In genomic region chr3:54262541-54262940, GRCh38 we compare ENCODE assay signal across 18 cellular contexts.
DNase-seq lines count a peak whose midpoint lies in the region; ATAC-seq and TF ChIP-seq lines count a peak whose summit lies in the region.
"Had no signal": no experiment of that assay in that cellular context is flagged by ENCODE, and none has a peak within 500 bp of the region (broad histone marks: within the 10 kb centered on the region; RNA-seq: fewer than 3 reads in every experiment).

No MANE protein-coding gene starts in this region.

- H3K9me3 ChIP-seq in Loucy (ENCODE audit: insufficient read depth, low read depth, low read length) (no peaks in the 10 kb centered on the region), sigmoid colon (no peaks in the 10 kb centered on the region)
- H3K9me3 ChIP-seq: Peyer's patch had no signal

- TF ChIP-seq POLR2A in sigmoid colon (IDR thresholded peaks at IDR 0.05), result no peak

- no peaks in the 10 kb centered on the region for H3K9me2 ChIP-seq in Loucy (replicated peaks; ENCODE audit: low read depth, low read length)

- peak overlapping the region; percentile 44 for H3K4me3 ChIP-seq in Loucy (ENCODE audit: low read length, poor library complexity, severe bottlenecking)
- no peak overlapping the region for H3K4me3 ChIP-seq in sigmoid colon
- H3K4me3 ChIP-seq: GM12878, Peyer's patch had no signal

- no peak overlapping the region for H2AFZ ChIP-seq in Loucy (ENCODE audit: low read length)

- ATAC-seq in GM21717 (IDR thresholded peaks at IDR 0.05; ENCODE audit: unreplicated experiment), result no peak
- ATAC-seq: GM12878 had no signal

- H3K36me3 ChIP-seq in Loucy (ENCODE audit: insufficient read depth, low read length) (no peaks in the 10 kb centered on the region), sigmoid colon (no peaks in the 10 kb centered on the region)
- H3K36me3 ChIP-seq: Peyer's patch had no signal

- peaks cover 5% of the 10 kb centered on the region; the same call in 1 of the 2 replicates for H3F3A ChIP-seq in Loucy (ENCODE audit: low read depth)

- TF ChIP-seq CTCF in Loucy (conservative IDR thresholded peaks at IDR 0.05; ENCODE audit: low read length) (no peak), sigmoid colon (IDR thresholded peaks at IDR 0.05) (no peak)

- H3K4me1 ChIP-seq in Loucy (ENCODE audit: insufficient read depth, low read length, poor library complexity, severe bottlenecking) (peaks cover 39% of the 10 kb centered on the region), sigmoid colon (no peaks in the 10 kb centered on the region)
- H3K4me1 ChIP-seq: Peyer's patch had no signal

- H3K79me2 ChIP-seq in Loucy (ENCODE audit: insufficient read depth, low read length), result no peaks in the 10 kb centered on the region

- no peak overlapping the region for H3K9ac ChIP-seq in Loucy (ENCODE audit: low read depth, low read length, poor library complexity, severe bottlenecking)

- no peak for TF ChIP-seq EP300 in sigmoid colon (IDR thresholded peaks at IDR 0.05)

- no peak overlapping the region for H3K27ac ChIP-seq in sigmoid colon
- H3K27ac ChIP-seq: Peyer's patch had no signal

- intact Hi-C loops in sigmoid colon (cut with DNase I), result no loop called here

- WGBS in sigmoid colon, 2 donors, result 53 to 86% methylated on average over 6 of the region's 6 CpGs

- no peaks in the 10 kb centered on the region for H4K20me1 ChIP-seq in Loucy (ENCODE audit: insufficient read depth, low read length, poor library complexity, severe bottlenecking)

- DNase-seq in SKM-1 treated with dmso at 0.1 percent for 144 hours (lab: John Stamatoyannopoulos, UW; ENCODE audit: unreplicated experiment), result peak; percentile 41
- DNase-seq in SKM-1 (lab: John Stamatoyannopoulos, UW; ENCODE audit: unreplicated experiment), result no peak
- peak; percentile 73 for DNase-seq in NOMO-1 treated with dmso at 0.1 percent for 144 hours (lab: John Stamatoyannopoulos, UW; ENCODE audit: unreplicated experiment)
- no peak for DNase-seq in stimulated activated CD4-positive, alpha-beta T cell treated with anti-CD3 and anti-CD28 coated beads, Interleukin-4, amount 100 ng/mL, for 4 hours
- DNase-seq in hippocampal formation (lab: John Stamatoyannopoulos, UW), result no peak
- DNase-seq in sigmoid colon, result no peak
- DNase-seq: CD4-positive, alpha-beta memory T cell; EL; GOT3; NCI-H1436 treated with DMSO at 0.1 percent for 48 hours; NCI-H524 treated with DMSO at 0.1 percent for 48 hours; Peyer's patch; SHP77; SW 1271; T-helper 9 cell had no signal

- H3K27me3 ChIP-seq in Loucy (ENCODE audit: insufficient read depth, low read length, poor library complexity, severe bottlenecking) (no peaks in the 10 kb centered on the region), sigmoid colon (no peaks in the 10 kb centered on the region)
- H3K27me3 ChIP-seq: Peyer's patch had no signal

- H3K4me2 ChIP-seq in Loucy (ENCODE audit: low read depth, low read length, poor library complexity, severe bottlenecking), result peak overlapping the region; percentile 65

Comparison
In these comparisons a context has a peak if more than half of its experiments do, and no peak if none do; other contexts are left out.
1. DNase-seq: peak in SKM-1 treated with dmso at 0.1 percent for 144 hours (single experiment) and NOMO-1 treated with dmso at 0.1 percent for 144 hours (single experiment); none in SKM-1 (single experiment), stimulated activated CD4-positive, alpha-beta T cell treated with anti-CD3 and anti-CD28 coated beads, Interleukin-4, amount 100 ng/mL, for 4 hours (0 of 2), hippocampal formation (0 of 2) and sigmoid colon (single experiment).